Comparison of ENCODE assay signal across 8 cellular contexts in genomic region chr6:73579851-73580246, GRCh38. TPM values are rescaled to one million over a fixed set of nuclear protein-coding genes. Genes with fewer than 3 reads are reported as not detected.
DNase-seq lines count a peak whose midpoint lies in the region; ATAC-seq and TF ChIP-seq lines count a peak whose summit lies in the region.

No MANE protein-coding gene starts in this region.

- H3K36me3 Mint-ChIP-seq in activated CD4-positive, alpha-beta T cell treated with anti-CD3 and anti-CD28 coated beads, Interleukin-2, amount 10 ng/mL, durations not matched to agents 7 days and 5 days (ENCODE audit: low read depth) = peaks cover 6% of the 10 kb centered on the region
- H3K36me3 Mint-ChIP-seq in activated CD8-positive, alpha-beta T cell treated with anti-CD3 and anti-CD28 coated beads for 36 hours (ENCODE audit: low read depth) = peaks cover 4% of the 10 kb centered on the region

- POLR2A ChIA-PET in activated CD4-positive, alpha-beta T cell treated with anti-CD3 and anti-CD28 coated beads, Interleukin-2, amount 10 ng/mL, durations not matched to agents 7 days and 5 days (lab: Charles Lee) = interaction anchor here (1.1 to 2.1 kb wide), 2 partner anchors 14 to 59 kb away, joined by 3 to 8 read pairs; partner anchors contain the start of gene EEF1A1
- POLR2A ChIA-PET in activated CD8-positive, alpha-beta T cell treated with anti-CD3 and anti-CD28 coated beads for 36 hours (lab: Charles Lee) = interaction anchor here (0.6 to 6.7 kb wide), 11 partner anchors 8 to 118 kb away, joined by 3 to 110 read pairs (median 6); partner anchors contain the start of genes EEF1A1 and MTO1

- no peaks in the 10 kb centered on the region for H3K27me3 Mint-ChIP-seq in activated CD4-positive, alpha-beta T cell treated with anti-CD3 and anti-CD28 coated beads, Interleukin-2, amount 10 ng/mL, durations not matched to agents 7 days and 5 days
- no peaks in the 10 kb centered on the region for H3K27me3 Mint-ChIP-seq in activated CD8-positive, alpha-beta T cell treated with anti-CD3 and anti-CD28 coated beads for 36 hours

- no peaks in the 10 kb centered on the region for H3K27me3 ChIP-seq in foreskin keratinocyte

- ATAC-seq in HG03460 (IDR thresholded peaks at IDR 0.05; ENCODE audit: unreplicated experiment) = peak; percentile 28
- peak; percentile 20 for ATAC-seq in activated CD8-positive, alpha-beta T cell treated with anti-CD3 and anti-CD28 coated beads for 36 hours
- ATAC-seq in foreskin keratinocyte = peak; percentile 16

- peak overlapping the region; percentile 97 for H3K27ac ChIP-seq in foreskin keratinocyte

- TF ChIP-seq CTCF in activated CD8-positive, alpha-beta T cell treated with anti-CD3 and anti-CD28 coated beads for 36 hours (IDR thresholded peaks at IDR 0.05) = no peak
- TF ChIP-seq CTCF in foreskin keratinocyte (conservative IDR thresholded peaks at IDR 0.05) = no peak

- H3K4me1 ChIP-seq in foreskin keratinocyte = peaks cover 6% of the 10 kb centered on the region

- intact Hi-C loops in activated CD8-positive, alpha-beta T cell treated with anti-CD3 and anti-CD28 coated beads for 36 hours (cut with micrococcal nuclease) = loop anchor here (2.0 kb wide), 1 partner anchor 57 kb away; no protein-coding TSS in a partner anchor

- no peak overlapping the region for H3K4me3 Mint-ChIP-seq in activated CD4-positive, alpha-beta T cell treated with anti-CD3 and anti-CD28 coated beads, Interleukin-2, amount 10 ng/mL, durations not matched to agents 7 days and 5 days
- peak overlapping the region; percentile 69 for H3K4me3 Mint-ChIP-seq in activated CD8-positive, alpha-beta T cell treated with anti-CD3 and anti-CD28 coated beads for 36 hours

- CTCF ChIA-PET in activated CD4-positive, alpha-beta T cell treated with anti-CD3 and anti-CD28 coated beads, Interleukin-2, amount 10 ng/mL, durations not matched to agents 7 days and 5 days (lab: Charles Lee) = interaction anchor here (0.9 to 1.5 kb wide), 6 partner anchors 8 to 53 kb away, joined by 3 to 6 read pairs (median 4); no protein-coding TSS in a partner anchor
- CTCF ChIA-PET in activated CD8-positive, alpha-beta T cell treated with anti-CD3 and anti-CD28 coated beads for 36 hours (lab: Charles Lee) = interaction anchor here (0.6 to 3.1 kb wide), 10 partner anchors 20 to 118 kb away, joined by 3 to 14 read pairs (median 4); partner anchors contain the start of genes EEF1A1 and SLC17A5

- DNase-seq in activated CD4-positive, alpha-beta T cell treated with anti-CD3 and anti-CD28 coated beads, Interleukin-2, amount 10 ng/mL, durations not matched to agents 7 days and 5 days = no peak
- DNase-seq in activated CD4-positive, alpha-beta T cell treated with anti-CD3 and anti-CD28 coated beads for 4 hours = no peak
- no peak for DNase-seq in activated CD8-positive, alpha-beta T cell treated with anti-CD3 and anti-CD28 coated beads for 36 hours
- no peak for DNase-seq in foreskin keratinocyte
- DNase-seq in non-pigmented ciliary epithelial cell (ENCODE audit: low read depth) = peak; percentile 52
- DNase-seq in NCI-H748 treated with DMSO at 0.1 percent for 48 hours (lab: John Stamatoyannopoulos, UW) = no peak
- DNase-seq in activated effector memory CD4-positive, alpha-beta T cell treated with anti-CD3 and anti-CD28 coated beads, Interleukin-2, amount 50 U/mL, for 16 hours = no peak

- H3K27ac Mint-ChIP-seq in activated CD4-positive, alpha-beta T cell treated with anti-CD3 and anti-CD28 coated beads, Interleukin-2, amount 10 ng/mL, durations not matched to agents 7 days and 5 days = peak overlapping the region; percentile 85
- peak overlapping the region; percentile 99 for H3K27ac Mint-ChIP-seq in activated CD8-positive, alpha-beta T cell treated with anti-CD3 and anti-CD28 coated beads for 36 hours

- H3K9me3 Mint-ChIP-seq in activated CD4-positive, alpha-beta T cell treated with anti-CD3 and anti-CD28 coated beads, Interleukin-2, amount 10 ng/mL, durations not matched to agents 7 days and 5 days = peaks cover 9% of the 10 kb centered on the region
- peaks cover 10% of the 10 kb centered on the region for H3K9me3 Mint-ChIP-seq in activated CD8-positive, alpha-beta T cell treated with anti-CD3 and anti-CD28 coated beads for 36 hours

- peaks cover 24% of the 10 kb centered on the region for H3K4me1 Mint-ChIP-seq in activated CD4-positive, alpha-beta T cell treated with anti-CD3 and anti-CD28 coated beads, Interleukin-2, amount 10 ng/mL, durations not matched to agents 7 days and 5 days
- peaks cover 23% of the 10 kb centered on the region for H3K4me1 Mint-ChIP-seq in activated CD8-positive, alpha-beta T cell treated with anti-CD3 and anti-CD28 coated beads for 36 hours (ENCODE audit: low read depth)

RNA-seq across cellular contexts. Expression of gene EEF1A1, which starts 59.0 kb away (rescaled TPM):
- total RNA-seq in activated CD4-positive, alpha-beta T cell treated with anti-CD3 and anti-CD28 coated beads, Interleukin-2, amount 10 ng/mL, durations not matched to agents 7 days and 5 days = 1,000 to 10,000 TPM; 7,789 to 8,433 TPM
- total RNA-seq in activated CD8-positive, alpha-beta T cell treated with anti-CD3 and anti-CD28 coated beads for 36 hours = over 10,000 TPM; 15,479 to 15,634 TPM
- 9,274 and 10,317 TPM in 2 replicates for total RNA-seq in foreskin keratinocyte
- polyA plus RNA-seq in foreskin keratinocyte = 7,427 and 7,429 TPM in 2 replicates
